Comparison of ENCODE assay signal across 9 cellular contexts in genomic region chr3:41202834-41203345, GRCh38. TPM values are rescaled to one million over a fixed set of nuclear protein-coding genes. Genes with fewer than 3 reads are reported as not detected.
DNase-seq lines count a peak whose midpoint lies in the region; ATAC-seq and TF ChIP-seq lines count a peak whose summit lies in the region.
"Had no signal": no experiment of that assay in that cellular context is flagged by ENCODE, and none has a peak within 500 bp of the region (broad histone marks: within the 10 kb centered on the region; RNA-seq: fewer than 3 reads in every experiment).

No MANE protein-coding gene starts in this region.

- TF ChIP-seq POLR2A in transverse colon (IDR thresholded peaks at IDR 0.05): no peak

- no peaks in the 10 kb centered on the region for H3K27me3 ChIP-seq in left ventricle myocardium inferior (ENCODE audit: low read depth)
- H3K27me3 ChIP-seq in transverse colon: no peaks in the 10 kb centered on the region

- peak; percentile 57 for TF ChIP-seq CTCF in left ventricle myocardium inferior (IDR thresholded peaks at IDR 0.05; ENCODE audit: borderline replicate concordance)
- peak; percentile 22 to 35 (median 29) for TF ChIP-seq CTCF in transverse colon (IDR thresholded peaks at IDR 0.05)

- peaks cover 89% of the 10 kb centered on the region for H3K4me1 ChIP-seq in left ventricle myocardium inferior
- H3K4me1 ChIP-seq in transverse colon: peaks cover 22 to 70% (median 53%) of the 10 kb centered on the region in 4 donors

- no peaks in the 10 kb centered on the region for H3K9me3 ChIP-seq in left ventricle myocardium inferior (replicated peaks)
- no peaks in the 10 kb centered on the region for H3K9me3 ChIP-seq in transverse colon

- intact Hi-C loops in left ventricle myocardium inferior (cut with micrococcal nuclease) (loop anchor here (5.0 to 10.0 kb wide), 3 partner anchors 228 to 621 kb away; no protein-coding TSS in a partner anchor), cardiac septum (cut with DNase I) (no loop called here), transverse colon (cut with DNase I; ENCODE audit: low total_unique reads) (no loop called here)

- H3K4me3 ChIP-seq in left ventricle myocardium inferior (peak overlapping the region; percentile 84), transverse colon (peak overlapping the region in 1 of 4 donors; percentile 64)
- H3K4me3 ChIP-seq: lung had no signal

- no peaks in the 10 kb centered on the region for H3K36me3 ChIP-seq in left ventricle myocardium inferior
- H3K36me3 ChIP-seq in transverse colon: no peaks in the 10 kb centered on the region

- H3K27ac ChIP-seq in left ventricle myocardium inferior (replicated peaks) (peak overlapping the region; percentile 95), transverse colon (peak overlapping the region; percentile 10 to 100 (median 94))

- no peak for ATAC-seq in HG02642 (IDR thresholded peaks at IDR 0.05; ENCODE audit: poor library complexity, unreplicated experiment)

- in situ Hi-C loops in transverse colon (cut with MboI; ENCODE audit: low pct_ligation_motif_present in 1 of 4, low pct_unique_long_range_greater_than_20kb in 1 of 4, low sequenced_read_pairs in 3 of 4): loop anchor here in 2 of 4 donors (25.0 kb wide), 1 partner anchor 616 kb away; no protein-coding TSS in a partner anchor

- no peak for TF ChIP-seq EP300 in transverse colon (IDR thresholded peaks at IDR 0.05; ENCODE audit: low read depth)

- no peak for DNase-seq in left ventricle myocardium inferior
- no peak for DNase-seq in cardiac septum (ENCODE audit: low spot score)
- peak; percentile 11 for DNase-seq in LoVo (ENCODE audit: low spot score)
- peak; percentile 67 for DNase-seq in amniotic epithelial cell (ENCODE audit: low read depth)
- DNase-seq in iris pigment epithelial cell (ENCODE audit: low read depth): peak; percentile 67
- DNase-seq in transverse colon: no peak
- DNase-seq in stimulated activated CD4-positive, alpha-beta T cell treated with anti-CD3 and anti-CD28 coated beads, Interleukin-4, amount 100 ng/mL, for 4 hours: no peak

RNA-seq across cellular contexts. Expression of gene CTNNB1, which starts 3.6 kb away (rescaled TPM):
- total RNA-seq in left ventricle myocardium inferior: 164 TPM
- total RNA-seq in cardiac septum: 171 TPM
- 100 to 1,000 TPM; 290 to 527 (median 414) TPM for total RNA-seq in transverse colon

Comparison
In these comparisons a context has a peak if more than half of its experiments do, and no peak if none do; other contexts are left out.
1. DNase-seq: peak in LoVo (single experiment), amniotic epithelial cell (single experiment) and iris pigment epithelial cell (single experiment); none in left ventricle myocardium inferior (single experiment), cardiac septum (single experiment), transverse colon (single experiment) and stimulated activated CD4-positive, alpha-beta T cell treated with anti-CD3 and anti-CD28 coated beads, Interleukin-4, amount 100 ng/mL, for 4 hours (0 of 2).